16 cellular contexts compared by ENCODE assay signal in genomic region chr7:27651702-27652101, GRCh38. TPM values are rescaled to one million over a fixed set of nuclear protein-coding genes. Genes with fewer than 3 reads are reported as not detected.
DNase-seq lines count a peak whose midpoint lies in the region; ATAC-seq, FAIRE-seq and TF ChIP-seq lines count a peak whose summit lies in the region.
"Had no signal": no experiment of that assay in that cellular context is flagged by ENCODE, and none has a peak within 500 bp of the region (broad histone marks: within the 10 kb centered on the region; RNA-seq: fewer than 3 reads in every experiment).

No MANE protein-coding gene starts in this region.

- no peak for FAIRE-seq in astrocyte (lab: Jason Lieb, UNC)
- FAIRE-seq: D721Med had no signal

- no peak overlapping the region for H3K4me3 Mint-ChIP-seq in HFFc6
- H3K4me3 Mint-ChIP-seq in astrocyte (ENCODE audit: unreplicated experiment): no peak overlapping the region
- H3K4me3 Mint-ChIP-seq: CD4-positive, alpha-beta memory T cell had no signal

- no peaks in the 10 kb centered on the region for H3K9me3 Mint-ChIP-seq in HFFc6
- H3K9me3 Mint-ChIP-seq in astrocyte (ENCODE audit: unreplicated experiment): no peaks in the 10 kb centered on the region
- H3K9me3 Mint-ChIP-seq: CD4-positive, alpha-beta memory T cell had no signal

- peaks cover 22% of the 10 kb centered on the region for H3K36me3 Mint-ChIP-seq in HFFc6 (ENCODE audit: low read depth)
- H3K36me3 Mint-ChIP-seq in astrocyte (ENCODE audit: low read depth, unreplicated experiment): peaks cover 2% of the 10 kb centered on the region

- H3K4me3 ChIP-seq in astrocyte (ENCODE audit: insufficient read depth, low read depth, low read length): no peak overlapping the region
- no peak overlapping the region for H3K4me3 ChIP-seq in fibroblast of villous mesenchyme (ENCODE audit: low read depth, low read length)
- no peak overlapping the region for H3K4me3 ChIP-seq in skeletal muscle satellite cell (ENCODE audit: low read length)
- H3K4me3 ChIP-seq: Peyer's patch had no signal

- H3K4me2 ChIP-seq in astrocyte (ENCODE audit: low read length): peak overlapping the region; percentile 8
- peak overlapping the region; percentile 27 for H3K4me2 ChIP-seq in skeletal muscle satellite cell (ENCODE audit: low read length)

- ATAC-seq in HG02763 (IDR thresholded peaks at IDR 0.05; ENCODE audit: unreplicated experiment): no peak

- H4K20me1 ChIP-seq in astrocyte (ENCODE audit: insufficient read depth, low read length): no peaks in the 10 kb centered on the region

- no peaks in the 10 kb centered on the region for H3K27me3 ChIP-seq in astrocyte (ENCODE audit: insufficient read depth, low read length)
- H3K27me3 ChIP-seq in skeletal muscle satellite cell (ENCODE audit: control insufficient read depth, insufficient read depth, low read length): no peaks in the 10 kb centered on the region
- H3K27me3 ChIP-seq: BE2C, Peyer's patch had no signal

- H2AFZ ChIP-seq in astrocyte (ENCODE audit: low read depth, low read length): no peak overlapping the region

- no peak overlapping the region for H3K9ac ChIP-seq in astrocyte (ENCODE audit: low read length)
- H3K9ac ChIP-seq in skeletal muscle satellite cell (ENCODE audit: low read depth, low read length): no peak overlapping the region

- no peaks in the 10 kb centered on the region for H3K9me3 ChIP-seq in astrocyte (ENCODE audit: insufficient read depth, low read depth, low read length)
- H3K9me3 ChIP-seq in skeletal muscle satellite cell (replicated peaks; ENCODE audit: low read length): no peaks in the 10 kb centered on the region
- H3K9me3 ChIP-seq: BE2C, Peyer's patch had no signal

- H3K4me1 ChIP-seq in astrocyte (ENCODE audit: insufficient read depth, low read length): no peaks in the 10 kb centered on the region
- peaks cover 15% of the 10 kb centered on the region for H3K4me1 ChIP-seq in skeletal muscle satellite cell (ENCODE audit: control insufficient read depth, insufficient read depth, low read length)
- H3K4me1 ChIP-seq: BE2C, Peyer's patch had no signal

- H3K27ac Mint-ChIP-seq in HFFc6 (peak overlapping the region; percentile 1; the same call in 1 of the 2 replicates), astrocyte (ENCODE audit: unreplicated experiment) (no peak overlapping the region)
- H3K27ac Mint-ChIP-seq: CD4-positive, alpha-beta memory T cell had no signal

- no peak for DNase-seq in HFFc6
- DNase-seq in astrocyte (ENCODE audit: low read depth): peak; percentile 45
- DNase-seq in fibroblast of villous mesenchyme (ENCODE audit: low read depth): peak; percentile 24
- DNase-seq in Kasumi-1 (lab: John Stamatoyannopoulos, UW): no peak
- DNase-seq in NCI-H2107 treated with DMSO at 0.1 percent for 48 hours (lab: John Stamatoyannopoulos, UW; ENCODE audit: unreplicated experiment): no peak
- DNase-seq: BE2C; CD4-positive, alpha-beta memory T cell; NCI-H187 treated with DMSO at 0.1 percent for 48 hours; NCI-H2171 treated with DMSO at 0.1 percent for 48 hours; NCI-H510A; NCI-H82; Peyer's patch; Right ventricle myocardium superior had no signal

- no peak overlapping the region for H3K27ac ChIP-seq in astrocyte (ENCODE audit: low read depth, low read length)
- H3K27ac ChIP-seq: Peyer's patch had no signal

- H3K36me3 ChIP-seq in astrocyte (ENCODE audit: insufficient read depth, low read length) (peaks cover 6% of the 10 kb centered on the region), skeletal muscle satellite cell (ENCODE audit: insufficient read depth, low read length) (peaks cover 5% of the 10 kb centered on the region)
- H3K36me3 ChIP-seq: BE2C had no signal

- TF ChIP-seq CTCF in HFFc6 (IDR thresholded peaks at IDR 0.05): no peak
- no peak for TF ChIP-seq CTCF in astrocyte (IDR thresholded peaks at IDR 0.05; ENCODE audit: insufficient read depth, low read depth, low read length)
- TF ChIP-seq CTCF in fibroblast of villous mesenchyme (IDR thresholded peaks at IDR 0.05; ENCODE audit: insufficient read depth, low read depth, low read length): no peak

- no peaks in the 10 kb centered on the region; the same call in 1 of the 2 replicates for H3K27me3 Mint-ChIP-seq in HFFc6 (ENCODE audit: insufficient read depth)
- H3K27me3 Mint-ChIP-seq in astrocyte (ENCODE audit: low read depth, unreplicated experiment): no peaks in the 10 kb centered on the region
- H3K27me3 Mint-ChIP-seq: CD4-positive, alpha-beta memory T cell had no signal

- H3K4me1 Mint-ChIP-seq in HFFc6 (ENCODE audit: low read depth) (peaks cover 42% of the 10 kb centered on the region), astrocyte (ENCODE audit: low read depth, unreplicated experiment) (peaks cover 16% of the 10 kb centered on the region)

- H3K79me2 ChIP-seq in astrocyte (ENCODE audit: insufficient read depth, low read length): no peaks in the 10 kb centered on the region

RNA-seq across cellular contexts. Expression of gene HIBADH, which starts 11.0 kb away (rescaled TPM):
- 10 to 100 TPM; 43.6 to 55.6 (median 47.3) TPM for total RNA-seq in HFFc6 (2021; fragmentation: NEBNext Ultra II Directional; extraction: Animal tissue kit (Norgen Biotek cat#: 25700))
- total RNA-seq in astrocyte: 21.9 and 23.9 TPM in 2 replicates
- 36.4 and 70.0 TPM in 2 replicates for total RNA-seq in fibroblast of villous mesenchyme
- 35.2 and 36.9 TPM in 2 replicates for total RNA-seq in skeletal muscle satellite cell (2012; rRNA removed)

Comparison
In these comparisons a context has a peak if more than half of its experiments do, and no peak if none do; other contexts are left out.
1. DNase-seq: peak in astrocyte (single experiment) and fibroblast of villous mesenchyme (single experiment); none in HFFc6 (single experiment), Kasumi-1 (0 of 2) and NCI-H2107 treated with DMSO at 0.1 percent for 48 hours (single experiment).